1 cellular context compared by ENCODE assay signal in genomic region chr12:26767116-26767515, GRCh38.
TF ChIP-seq lines count a peak whose summit lies in the region.

No MANE protein-coding gene starts in this region.

TF ChIP-seq in HepG2, 621 proteins besides CTCF, POLR2A, EP300 and RAD21 (continued from another document):
- TF ChIP-seq ARID5B (CRISPR knock-in tag; IDR thresholded peaks at IDR 0.05): peak; percentile 37; the same call in 1 of the 2 replicates
- TF ChIP-seq MIER3 (CRISPR knock-in tag; IDR thresholded peaks at IDR 0.05; ENCODE audit: borderline replicate concordance): no peak
- TF ChIP-seq ZNF530 (CRISPR knock-in tag; IDR thresholded peaks at IDR 0.05; ENCODE audit: low read depth): no peak
- TF ChIP-seq DRAP1 (CRISPR knock-in tag; IDR thresholded peaks at IDR 0.05): peak; percentile 40; the same call in 1 of the 2 replicates
- TF ChIP-seq ZBTB7B (CRISPR knock-in tag; IDR thresholded peaks at IDR 0.05): 0 out of 2 replicates have a peak, but pooled peaks have one; percentile 34
- peak; percentile 49 for TF ChIP-seq HMG20A (CRISPR knock-in tag; IDR thresholded peaks at IDR 0.05; ENCODE audit: borderline replicate concordance)
- TF ChIP-seq STAG1 (CRISPR knock-in tag; IDR thresholded peaks at IDR 0.05): peak; percentile 41
- no peak for TF ChIP-seq SAFB2 (CRISPR knock-in tag; IDR thresholded peaks at IDR 0.05; ENCODE audit: borderline replicate concordance, low read depth)
- TF ChIP-seq PAXIP1 (CRISPR knock-in tag; conservative IDR thresholded peaks at IDR 0.05): 0 out of 2 replicates have a peak, but pooled peaks have one; percentile 24
- peak; percentile 65; the same call in 1 of the 2 replicates for TF ChIP-seq SMC3 (IDR thresholded peaks at IDR 0.05; ENCODE audit: low read length)
- TF ChIP-seq FOXO1 (CRISPR knock-in tag; IDR thresholded peaks at IDR 0.05): 0 out of 2 replicates have a peak, but pooled peaks have one; percentile 38
- no peak for TF ChIP-seq TFDP2 (CRISPR knock-in tag; IDR thresholded peaks at IDR 0.05)
- peak; percentile 46; the same call in 1 of the 2 replicates for TF ChIP-seq SAP130 (CRISPR knock-in tag; IDR thresholded peaks at IDR 0.05; ENCODE audit: low read depth)
- TF ChIP-seq SOX5 (CRISPR knock-in tag; IDR thresholded peaks at IDR 0.05; ENCODE audit: borderline replicate concordance): 0 out of 2 replicates have a peak, but pooled peaks have one; percentile 27
- TF ChIP-seq ARNTL (CRISPR knock-in tag; IDR thresholded peaks at IDR 0.05): no peak
- TF ChIP-seq ZBTB40 (IDR thresholded peaks at IDR 0.05): no peak
- TF ChIP-seq ZBTB40 (CRISPR knock-in tag; IDR thresholded peaks at IDR 0.05): peak; percentile 88
- TF ChIP-seq HNF4G (IDR thresholded peaks at IDR 0.05; ENCODE audit: borderline replicate concordance, low read depth, low read length): no peak
- TF ChIP-seq HNF4G (CRISPR knock-in tag; IDR thresholded peaks at IDR 0.05; ENCODE audit: borderline replicate concordance, low read depth): no peak
- TF ChIP-seq SIX1 (CRISPR knock-in tag; IDR thresholded peaks at IDR 0.05; ENCODE audit: borderline replicate concordance): peak; percentile 49; the same call in 1 of the 2 replicates
